In genomic region chr2:217222511-217222910, GRCh38 we compare ENCODE assay signal across 9 cellular contexts.
DNase-seq lines count a peak whose midpoint lies in the region; ATAC-seq and TF ChIP-seq lines count a peak whose summit lies in the region.
"Had no signal": no experiment of that assay in that cellular context is flagged by ENCODE, and none has a peak within 500 bp of the region (broad histone marks: within the 10 kb centered on the region; RNA-seq: fewer than 3 reads in every experiment).

No MANE protein-coding gene starts in this region.

- TF ChIP-seq POLR2A in breast epithelium (IDR thresholded peaks at IDR 0.05), result no peak

- H3K9ac ChIP-seq in mammary epithelial cell (ENCODE audit: insufficient read depth, low read length), result no peak overlapping the region

- no peak overlapping the region for H3K4me3 ChIP-seq in mammary epithelial cell (replicated peaks in 1 of 3; ENCODE audit: insufficient read depth in 1 of 3, low read depth in 2 of 3, low read length in 3 of 3)
- no peak overlapping the region for H3K4me3 ChIP-seq in breast epithelium
- no peak overlapping the region for H3K4me3 ChIP-seq in upper lobe of right lung

- H3K4me2 ChIP-seq in mammary epithelial cell (ENCODE audit: insufficient read depth, low read depth, low read length), result no peak overlapping the region

- no peaks in the 10 kb centered on the region for H3K36me3 ChIP-seq in mammary epithelial cell (ENCODE audit: insufficient read depth, low read length)
- H3K36me3 ChIP-seq in breast epithelium, result no peaks in the 10 kb centered on the region
- H3K36me3 ChIP-seq in upper lobe of right lung, result no peaks in the 10 kb centered on the region

- peak; percentile 34 for ATAC-seq in HG03064 (IDR thresholded peaks at IDR 0.05; ENCODE audit: low read depth, unreplicated experiment)
- peak; percentile 30 for ATAC-seq in upper lobe of right lung

- dilution Hi-C loops in mammary epithelial cell (cut with HindIII; ENCODE audit: low sequenced_read_pairs), result no loop called here

- no peaks in the 10 kb centered on the region for H4K20me1 ChIP-seq in mammary epithelial cell (ENCODE audit: insufficient read depth, low read length)

- H3K27me3 ChIP-seq in mammary epithelial cell (ENCODE audit: insufficient read depth, low read length) (no peaks in the 10 kb centered on the region), breast epithelium (no peaks in the 10 kb centered on the region), upper lobe of right lung (no peaks in the 10 kb centered on the region)

- H3K4me1 ChIP-seq in mammary epithelial cell (ENCODE audit: insufficient read depth, low read length) (peaks cover 15% of the 10 kb centered on the region), breast epithelium (no peaks in the 10 kb centered on the region), upper lobe of right lung (peaks cover 6% of the 10 kb centered on the region)
- H3K4me1 ChIP-seq: Caco-2 had no signal

- 93% methylated on average over 5 of the region's 5 CpGs for WGBS in mammary epithelial cell (ENCODE audit: low coverage, missing lambda C conversion rate)

- CTCF ChIA-PET in mammary epithelial cell (lab: Charles Lee; ENCODE audit: low non-redundant PET), result no interaction called here

- no peak overlapping the region for H2AFZ ChIP-seq in mammary epithelial cell (ENCODE audit: low read depth, low read length)

- H3K9me3 ChIP-seq in mammary epithelial cell (replicated peaks; ENCODE audit: insufficient read depth, low read length) (no peaks in the 10 kb centered on the region), breast epithelium (no peaks in the 10 kb centered on the region), upper lobe of right lung (no peaks in the 10 kb centered on the region)
- H3K9me3 ChIP-seq: Caco-2 had no signal

- TF ChIP-seq CTCF in mammary epithelial cell (conservative IDR thresholded peaks at IDR 0.05 in 1 of 2, IDR thresholded peaks at IDR 0.05 in 1 of 2; ENCODE audit: extremely low read depth in 1 of 2, insufficient read depth in 1 of 2, low read depth in 1 of 2, low read length in 2 of 2) (no peak), breast epithelium (IDR thresholded peaks at IDR 0.05) (no peak), upper lobe of right lung (IDR thresholded peaks at IDR 0.05) (no peak)

- H3K27ac ChIP-seq in mammary epithelial cell (ENCODE audit: insufficient read depth, low read depth, low read length) (peak overlapping the region; percentile 51), breast epithelium (no peak overlapping the region), upper lobe of right lung (no peak overlapping the region)

- BruUV-seq in mammary epithelial cell (replicated peaks; lab: Mats Ljungman, UMichigan), result no TSS peak

- in situ Hi-C loops in mammary epithelial cell (cut with MboI; ENCODE audit: low sequenced_read_pairs in 2 of 2), result no loop called here

- no peak for DNase-seq in mammary epithelial cell
- DNase-seq in breast epithelium (ENCODE audit: low spot score in 2 of 2), result no peak
- DNase-seq in SKM-1 (lab: John Stamatoyannopoulos, UW; ENCODE audit: unreplicated experiment), result peak; percentile 79
- DNase-seq in upper lobe of right lung, result no peak
- no peak for DNase-seq in GM19240 (ENCODE audit: insufficient read length, low spot score)
- no peak for DNase-seq in NCI-H2227 (lab: John Stamatoyannopoulos, UW; ENCODE audit: unreplicated experiment)
- DNase-seq in NK-92 treated with Interleukin-12 subunit alpha and Interleukin-12 subunit beta, amount 100 ng/mL, for 24 hours (lab: John Stamatoyannopoulos, UW), result no peak
- DNase-seq: Caco-2 had no signal

- intact Hi-C loops in mammary epithelial cell (cut with micrococcal nuclease), result no loop called here
- intact Hi-C loops in breast epithelium (cut with DNase I; ENCODE audit: low total_unique reads), result no loop called here
- intact Hi-C loops in upper lobe of right lung (cut with DNase I), result no loop called here

- H3K79me2 ChIP-seq in mammary epithelial cell (ENCODE audit: insufficient read depth, low read length), result no peaks in the 10 kb centered on the region
